Comparison of ENCODE assay signal across 8 cellular contexts in the genomic region with DNA sequence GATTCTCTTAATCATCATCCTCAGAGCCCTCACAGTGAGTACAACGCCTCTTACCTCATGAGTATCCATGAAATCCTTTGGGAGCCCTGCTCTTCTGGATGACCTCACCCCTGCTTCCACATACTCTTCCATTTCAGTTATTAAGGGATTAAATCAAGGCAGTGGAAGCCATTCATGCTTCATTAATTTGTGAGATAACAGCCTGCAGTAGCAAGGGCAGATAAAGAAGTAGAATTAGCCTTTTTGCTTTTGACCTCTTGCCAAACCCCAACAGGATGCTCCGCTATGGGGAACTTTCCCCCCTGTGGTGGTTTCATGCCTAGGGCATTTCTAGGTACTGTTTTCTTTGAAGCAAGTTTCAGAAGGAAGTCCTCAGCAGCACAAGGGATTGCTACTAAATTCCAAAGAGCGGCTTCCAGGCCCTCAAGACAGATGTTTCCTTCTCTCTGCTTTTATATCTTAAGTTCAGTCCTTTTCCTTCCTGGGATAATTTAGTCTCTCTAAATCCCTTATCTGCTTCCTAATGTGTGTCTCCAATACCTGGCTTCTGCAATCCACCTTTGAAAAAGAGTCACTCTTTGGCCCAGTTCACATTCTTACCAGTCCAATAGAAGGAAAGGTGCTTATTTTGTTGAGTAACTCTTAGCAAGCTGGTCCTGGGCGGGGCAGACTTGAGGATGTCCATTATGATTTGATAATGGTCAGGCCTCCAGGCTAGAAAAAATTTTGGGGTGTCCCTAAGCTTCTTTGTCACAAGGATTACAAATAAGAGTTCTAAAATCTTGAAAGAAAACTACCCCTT.
A peak's percentile ranks its signal among the peaks of the same experiment; 100 is the strongest.
DNase-seq lines count a peak whose midpoint lies in the region; ATAC-seq and TF ChIP-seq lines count a peak whose summit lies in the region.

No MANE protein-coding gene starts in this region.

- in situ Hi-C loops in gastrocnemius medialis (cut with MboI; ENCODE audit: low sequenced_read_pairs in 4 of 4): no loop called here

- H3K4me3 ChIP-seq in PC-9 (no peak overlapping the region), fibroblast of mammary gland (ENCODE audit: control insufficient read depth, low read depth, low read length) (no peak overlapping the region), gastrocnemius medialis (no peak overlapping the region)

- H3K4me2 ChIP-seq in PC-9: peak overlapping the region; percentile 59

- ATAC-seq in GM18508 (IDR thresholded peaks at IDR 0.05; ENCODE audit: insufficient read depth, unreplicated experiment) (peak; percentile 60), HG03103 (IDR thresholded peaks at IDR 0.05; ENCODE audit: low read depth, unreplicated experiment) (peak; percentile 80), gastrocnemius medialis (peak in 1 of 2 donors; percentile 42)

- peaks cover 4% of the 10 kb centered on the region; the same call in 1 of the 2 replicates for H3K9me3 ChIP-seq in PC-9 (ENCODE audit: insufficient read depth, low read depth)
- no peaks in the 10 kb centered on the region for H3K9me3 ChIP-seq in gastrocnemius medialis

- BruUV-seq in PC-9 (replicated peaks; lab: Mats Ljungman, UMichigan): no TSS peak

- H3K36me3 ChIP-seq in PC-9 (ENCODE audit: low read depth) (0 out of 2 replicates have a peak, but pooled peaks cover 4% of the 10 kb centered on the region), gastrocnemius medialis (no peaks in the 10 kb centered on the region)

- CTCF ChIA-PET in PC-9 (lab: Charles Lee): interaction anchor here (0.6 kb wide), 1 partner anchor 152 kb away, joined by 4 read pairs; no protein-coding TSS in a partner anchor

- H3K4me1 ChIP-seq in PC-9 (replicated peaks; ENCODE audit: insufficient read depth) (peaks cover 52% of the 10 kb centered on the region), gastrocnemius medialis (peaks cover 9 to 10% of the 10 kb centered on the region in 2 donors)

- H4K20me1 ChIP-seq in PC-9 (ENCODE audit: insufficient read depth): no peaks in the 10 kb centered on the region

- no peaks in the 10 kb centered on the region for H3K9me2 ChIP-seq in PC-9 (ENCODE audit: insufficient read depth)

- TF ChIP-seq POLR2A in gastrocnemius medialis (IDR thresholded peaks at IDR 0.05): no peak

- H3K27me3 ChIP-seq in PC-9 (ENCODE audit: insufficient read depth, low read depth) (no peaks in the 10 kb centered on the region), gastrocnemius medialis (no peaks in the 10 kb centered on the region)

- no peak for TF ChIP-seq CTCF in PC-9 (conservative IDR thresholded peaks at IDR 0.05)
- peak; percentile 3 for TF ChIP-seq CTCF in fibroblast of mammary gland (conservative IDR thresholded peaks at IDR 0.05; ENCODE audit: control insufficient read depth, insufficient read depth, low read depth, low read length)
- TF ChIP-seq CTCF in gastrocnemius medialis (IDR thresholded peaks at IDR 0.05 in 4 of 5, conservative IDR thresholded peaks at IDR 0.05 in 1 of 5): no peak

- peaks cover 19% of the 10 kb centered on the region; the same call in 1 of the 2 replicates for H3K79me2 ChIP-seq in PC-9 (ENCODE audit: low read depth)

- POLR2A ChIA-PET in PC-9 (lab: Charles Lee; ENCODE audit: unreplicated experiment): interaction anchor here (0.7 kb wide), 1 partner anchor 19 kb away, joined by 3 read pairs; no protein-coding TSS in a partner anchor

- no peak overlapping the region for H2AFZ ChIP-seq in PC-9

- DNase-seq in PC-9 (peak; percentile 57 to 90), fibroblast of mammary gland (ENCODE audit: low read depth) (peak; percentile 92), gastrocnemius medialis (no peak), T-helper 9 cell (no peak), NCI-H1105 (lab: John Stamatoyannopoulos, UW) (no peak), NCI-H187 (lab: John Stamatoyannopoulos, UW) (no peak)

- intact Hi-C loops in PC-9 (cut with micrococcal nuclease; ENCODE audit: unreplicated experiment) (loop anchor here (1.0 kb wide), 1 partner anchor 11 kb away; no protein-coding TSS in a partner anchor), gastrocnemius medialis (cut with DNase I; ENCODE audit: low total_unique reads) (no loop called here)

- H3K27ac ChIP-seq in PC-9 (peak overlapping the region; percentile 76), gastrocnemius medialis (peak overlapping the region in 3 of 4 donors; percentile 14 to 28 (median 26))

- peaks cover 25% of the 10 kb centered on the region for H3F3A ChIP-seq in PC-9 (ENCODE audit: insufficient read depth, low read depth)

Comparison
In these comparisons a context has a peak if more than half of its experiments do, and no peak if none do; other contexts are left out.
1. DNase-seq: peak in PC-9 (2 of 2) and fibroblast of mammary gland (single experiment); none in gastrocnemius medialis (0 of 2), T-helper 9 cell (single experiment), NCI-H1105 (single experiment) and NCI-H187 (0 of 2).